8 cellular contexts compared by ENCODE assay signal in genomic region chr16:49463529-49463928, GRCh38.
DNase-seq lines count a peak whose midpoint lies in the region; TF ChIP-seq lines count a peak whose summit lies in the region.

No MANE protein-coding gene starts in this region.

- H3K36me3 Mint-ChIP-seq in H9 (ENCODE audit: insufficient read depth in 1 of 3, low read depth in 3 of 3), result no peaks in the 10 kb centered on the region
- no peaks in the 10 kb centered on the region for H3K36me3 Mint-ChIP-seq in activated T-helper 1 cell treated with anti-CD3 and anti-CD28 coated beads, Interleukin-12 subunit alpha, Interleukin-12 subunit beta, Interleukin-2, Interleukin-4 antibody, amounts not matched to agents 30 ng/mL and 10 ng/mL and 1 ng/mL, durations not matched to agents 14 hours and 24 hours and 36 hours (ENCODE audit: low read depth)

- H4K20me1 ChIP-seq in DOHH2 (ENCODE audit: control insufficient read depth, insufficient read depth, low read depth, low read length) (no peaks in the 10 kb centered on the region), H9 (ENCODE audit: control insufficient read depth, insufficient read depth, insufficient read length) (no peaks in the 10 kb centered on the region)

- H3K4me3 Mint-ChIP-seq in H9, result peak overlapping the region in 1 of 2 experiments; percentile 9; a peak in 1 of 5 replicates
- H3K4me3 Mint-ChIP-seq in activated T-helper 1 cell treated with anti-CD3 and anti-CD28 coated beads, Interleukin-12 subunit alpha, Interleukin-12 subunit beta, Interleukin-2, Interleukin-4 antibody, amounts not matched to agents 30 ng/mL and 10 ng/mL and 1 ng/mL, durations not matched to agents 14 hours and 24 hours and 36 hours, result peak overlapping the region; percentile 15

- H3T11ph ChIP-seq in H9 (ENCODE audit: low read length), result no peak overlapping the region

- H3K27ac Mint-ChIP-seq in H9, result no peak overlapping the region
- H3K27ac Mint-ChIP-seq in activated T-helper 1 cell treated with anti-CD3 and anti-CD28 coated beads, Interleukin-12 subunit alpha, Interleukin-12 subunit beta, Interleukin-2, Interleukin-4 antibody, amounts not matched to agents 30 ng/mL and 10 ng/mL and 1 ng/mL, durations not matched to agents 14 hours and 24 hours and 36 hours, result peak overlapping the region; percentile 64

- H4K8ac ChIP-seq in H9 (replicated peaks; ENCODE audit: insufficient read length, low read depth, low read length), result no peak overlapping the region

- no peak overlapping the region for H2BK12ac ChIP-seq in H9 (ENCODE audit: insufficient read length, low read depth, low read length)

- no peak overlapping the region for H2BK120ac ChIP-seq in H9 (ENCODE audit: low read depth, low read length, poor library complexity, severe bottlenecking)

- H3K9ac ChIP-seq in H9 (ENCODE audit: extremely low read depth, insufficient read length, low read length), result no peak overlapping the region

- H3K23me2 ChIP-seq in H9 (ENCODE audit: insufficient read length, low read depth, low read length, poor library complexity, severe bottlenecking), result peaks cover 5% of the 10 kb centered on the region

- no peak overlapping the region for H2BK15ac ChIP-seq in H9 (ENCODE audit: low read depth, low read length)

- no peak overlapping the region for H2BK20ac ChIP-seq in H9 (ENCODE audit: low read depth, low read length, poor library complexity, severe bottlenecking)

- H3K79me2 ChIP-seq in DOHH2 (ENCODE audit: control insufficient read depth, low read length) (no peaks in the 10 kb centered on the region), H9 (ENCODE audit: insufficient read depth, low read length) (no peaks in the 10 kb centered on the region)

- no peaks in the 10 kb centered on the region for H3K9me2 ChIP-seq in DOHH2 (replicated peaks; ENCODE audit: control insufficient read depth, low read length)

- no peak overlapping the region for H4K5ac ChIP-seq in H9 (ENCODE audit: insufficient read length, low read depth, low read length)

- H3K4me3 ChIP-seq in DOHH2 (ENCODE audit: low read length), result peak overlapping the region; percentile 55

- no peak overlapping the region for H3K14ac ChIP-seq in H9 (ENCODE audit: insufficient read depth, low read length)

- H4K91ac ChIP-seq in H9 (ENCODE audit: insufficient read length, low read depth, low read length), result no peak overlapping the region

- no peak overlapping the region for H2AFZ ChIP-seq in H9 (ENCODE audit: low read length)

- TF ChIP-seq CTCF in DOHH2 (IDR thresholded peaks at IDR 0.05; ENCODE audit: low read depth, low read length, poor library complexity, severe bottlenecking), result no peak
- TF ChIP-seq CTCF in H9 (conservative IDR thresholded peaks at IDR 0.05), result no peak

- H3K18ac ChIP-seq in H9 (ENCODE audit: insufficient read length, low read depth, low read length), result no peak overlapping the region

- H3K9me3 Mint-ChIP-seq in H9, result no peaks in the 10 kb centered on the region
- H3K9me3 Mint-ChIP-seq in activated T-helper 1 cell treated with anti-CD3 and anti-CD28 coated beads, Interleukin-12 subunit alpha, Interleukin-12 subunit beta, Interleukin-2, Interleukin-4 antibody, amounts not matched to agents 30 ng/mL and 10 ng/mL and 1 ng/mL, durations not matched to agents 14 hours and 24 hours and 36 hours, result no peaks in the 10 kb centered on the region

- intact Hi-C loops in activated T-helper 1 cell treated with anti-CD3 and anti-CD28 coated beads, Interleukin-12 subunit alpha, Interleukin-12 subunit beta, Interleukin-2, Interleukin-4 antibody, amounts not matched to agents 30 ng/mL and 10 ng/mL and 1 ng/mL, durations not matched to agents 14 hours and 24 hours and 36 hours (cut with micrococcal nuclease), result no loop called here

- H3K27me3 Mint-ChIP-seq in H9 (ENCODE audit: low read depth), result peaks cover 35% of the 10 kb centered on the region
- peaks cover 2% of the 10 kb centered on the region for H3K27me3 Mint-ChIP-seq in activated T-helper 1 cell treated with anti-CD3 and anti-CD28 coated beads, Interleukin-12 subunit alpha, Interleukin-12 subunit beta, Interleukin-2, Interleukin-4 antibody, amounts not matched to agents 30 ng/mL and 10 ng/mL and 1 ng/mL, durations not matched to agents 14 hours and 24 hours and 36 hours (ENCODE audit: insufficient read depth)

- no peaks in the 10 kb centered on the region for H3K79me1 ChIP-seq in H9 (ENCODE audit: insufficient read depth, low read depth, low read length, poor library complexity, severe bottlenecking)

- peak overlapping the region; percentile 68 for H3K4me2 ChIP-seq in DOHH2 (ENCODE audit: low read length)
- no peak overlapping the region for H3K4me2 ChIP-seq in H9 (ENCODE audit: insufficient read depth, insufficient read length, low read length)

- no peak overlapping the region for H3K4ac ChIP-seq in H9 (ENCODE audit: low read depth, low read length)

- H3K56ac ChIP-seq in H9 (ENCODE audit: insufficient read length, low read depth, low read length), result no peak overlapping the region

- H3K4me1 Mint-ChIP-seq in H9, result peaks cover 12 to 28% of the 10 kb centered on the region in 2 experiments
- peaks cover 30% of the 10 kb centered on the region for H3K4me1 Mint-ChIP-seq in activated T-helper 1 cell treated with anti-CD3 and anti-CD28 coated beads, Interleukin-12 subunit alpha, Interleukin-12 subunit beta, Interleukin-2, Interleukin-4 antibody, amounts not matched to agents 30 ng/mL and 10 ng/mL and 1 ng/mL, durations not matched to agents 14 hours and 24 hours and 36 hours (ENCODE audit: low read depth)

- H3K27me3 ChIP-seq in DOHH2 (ENCODE audit: control insufficient read depth, low read length), result no peaks in the 10 kb centered on the region
- no peaks in the 10 kb centered on the region; the same call in 1 of the 2 replicates for H3K27me3 ChIP-seq in H9 (ENCODE audit: insufficient read depth, low read length)

- peak; percentile 26 for DNase-seq in H9
- DNase-seq in NCI-H2171 (lab: John Stamatoyannopoulos, UW), result peak; percentile 7
- peak; percentile 76 for DNase-seq in activated T-helper 1 cell treated with anti-CD3 and anti-CD28 coated beads, Interleukin-12 subunit alpha, Interleukin-12 subunit beta, Interleukin-2, Interleukin-4 antibody, amounts not matched to agents 30 ng/mL and 10 ng/mL and 1 ng/mL, durations not matched to agents 14 hours and 24 hours and 36 hours (ENCODE audit: low spot score)
- DNase-seq in stimulated activated CD4-positive, alpha-beta T cell treated with anti-CD3 and anti-CD28 coated beads, Interleukin-4, amount 100 ng/mL, for 48 hours (ENCODE audit: low read depth in 2 of 2), result peak; percentile 22 to 25
- no peak for DNase-seq in superior temporal gyrus (ENCODE audit: extremely low spot score)
- DNase-seq in NCI-H82 (lab: John Stamatoyannopoulos, UW), result no peak
- DNase-seq in HuH-7.5 (ENCODE audit: low spot score), result no peak

- H3K4me1 ChIP-seq in DOHH2 (ENCODE audit: control insufficient read depth, low read length) (peaks cover 42% of the 10 kb centered on the region), H9 (ENCODE audit: insufficient read depth, low read length) (no peaks in the 10 kb centered on the region; the same call in 1 of the 2 replicates)

- H3K27ac ChIP-seq in DOHH2 (ENCODE audit: low read depth, low read length) (peak overlapping the region; percentile 65), H9 (ENCODE audit: insufficient read length, low read depth, low read length) (no peak overlapping the region)

- no peak overlapping the region for H2BK5ac ChIP-seq in H9 (ENCODE audit: insufficient read length, low read length)

- no peak overlapping the region for H3K23ac ChIP-seq in H9 (ENCODE audit: insufficient read length, low read depth, low read length)

- H2AK5ac ChIP-seq in H9 (ENCODE audit: insufficient read length, low read length), result no peak overlapping the region

- H3K36me3 ChIP-seq in DOHH2 (ENCODE audit: control insufficient read depth, low read length), result no peaks in the 10 kb centered on the region

- H3K9me3 ChIP-seq in DOHH2 (ENCODE audit: control insufficient read depth, insufficient read depth, low read length), result no peaks in the 10 kb centered on the region
- no peaks in the 10 kb centered on the region for H3K9me3 ChIP-seq in H9 (ENCODE audit: control insufficient read depth, low read depth, low read length)

- no CpG with 5 or more reads among the region's 7 CpGs for WGBS in H9 (ENCODE audit: extremely low coverage, insufficient read length, low lambda C conversion rate)

- no peaks in the 10 kb centered on the region; the same call in 1 of the 2 replicates for H3F3A ChIP-seq in DOHH2 (ENCODE audit: control insufficient read depth, insufficient read depth)

Comparison
In these comparisons a context has a peak if more than half of its experiments do, and no peak if none do; other contexts are left out.
1. DNase-seq: peak in H9 (single experiment), NCI-H2171 (single experiment), activated T-helper 1 cell treated with anti-CD3 and anti-CD28 coated beads, Interleukin-12 subunit alpha, Interleukin-12 subunit beta, Interleukin-2, Interleukin-4 antibody, amounts not matched to agents 30 ng/mL and 10 ng/mL and 1 ng/mL, durations not matched to agents 14 hours and 24 hours and 36 hours (single experiment) and stimulated activated CD4-positive, alpha-beta T cell treated with anti-CD3 and anti-CD28 coated beads, Interleukin-4, amount 100 ng/mL, for 48 hours (2 of 2); none in superior temporal gyrus (single experiment), NCI-H82 (single experiment) and HuH-7.5 (single experiment).